26 cellular contexts compared by ENCODE assay signal in genomic region chr20:58051367-58051766, GRCh38.
"Had no signal": no experiment of that assay in that cellular context is flagged by ENCODE, and none has a peak within 500 bp of the region (broad histone marks: within the 10 kb centered on the region; RNA-seq: fewer than 3 reads in every experiment).

No MANE protein-coding gene starts in this region.

- H3K4me1 ChIP-seq: colonic mucosa, foreskin keratinocyte had no signal

- ATAC-seq: effector memory CD8-positive, alpha-beta T cell; esophagus mucosa; foreskin keratinocyte; gastrocnemius medialis; gastroesophageal sphincter; heart left ventricle; heart right ventricle had no signal

- FAIRE-seq: colon, endothelial cell of umbilical vein had no signal

- H3K36me3 ChIP-seq: colonic mucosa, esophagus muscularis mucosa, esophagus squamous epithelium, gastrocnemius medialis, gastroesophageal sphincter, heart left ventricle, heart right ventricle had no signal

- H3K4me3 ChIP-seq: colonic mucosa, coronary artery, dorsolateral prefrontal cortex, esophagus muscularis mucosa, esophagus squamous epithelium, gastrocnemius medialis, gastroesophageal sphincter, heart left ventricle, heart right ventricle had no signal

- H3K9me3 ChIP-seq: colonic mucosa, esophagus squamous epithelium, gastrocnemius medialis had no signal

- H3K27ac ChIP-seq: colonic mucosa, coronary artery, dorsolateral prefrontal cortex, epithelial cell of prostate, esophagus muscularis mucosa, esophagus squamous epithelium, foreskin keratinocyte, gastrocnemius medialis, gastroesophageal sphincter, heart left ventricle, heart right ventricle had no signal

- H3K27me3 ChIP-seq: colonic mucosa, esophagus squamous epithelium, gastrocnemius medialis, gastroesophageal sphincter, heart left ventricle had no signal

- DNase-seq: colonic mucosa; cortex of kidney; dermis blood vessel endothelial cell; dorsolateral prefrontal cortex; effector CD4-positive, alpha-beta T cell; effector CD8-positive, alpha-beta T cell; effector memory CD4-positive, alpha-beta T cell; effector memory CD8-positive, alpha-beta T cell; endodermal cell; erythroblast; esophagus squamous epithelium; foreskin fibroblast; foreskin keratinocyte; foreskin melanocyte; gastrocnemius medialis; glutamatergic neuron; head of caudate nucleus; heart left ventricle; heart right ventricle had no signal
